10 cellular contexts compared by ENCODE assay signal in the genomic region with DNA sequence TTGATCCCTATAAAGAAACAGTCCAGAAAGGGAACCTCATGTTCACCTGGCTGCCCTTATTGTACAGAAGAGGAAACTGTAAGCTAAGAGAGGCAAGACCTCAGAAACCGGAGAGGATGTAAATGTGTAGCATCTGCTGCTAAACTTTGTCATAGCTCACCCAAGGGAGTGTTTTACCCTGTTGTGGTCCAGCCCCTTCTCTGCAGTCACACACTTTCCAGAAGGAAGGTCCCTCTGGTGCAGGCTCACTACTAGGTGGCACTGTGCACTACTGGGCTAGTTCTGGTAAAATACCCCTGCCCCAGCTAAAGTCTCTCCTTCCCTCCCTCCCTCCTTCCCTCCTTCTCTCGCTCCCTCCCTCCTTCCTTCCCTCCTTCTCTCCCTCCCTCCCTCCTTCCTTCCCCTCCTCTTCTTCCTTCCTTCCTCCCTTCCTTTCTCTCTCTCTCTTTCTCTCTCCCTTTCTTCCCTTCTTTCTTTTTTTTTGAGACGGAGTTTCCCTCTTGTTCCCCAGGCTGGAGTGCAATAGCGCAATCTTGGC. TPM values are rescaled to one million over a fixed set of nuclear protein-coding genes. Genes with fewer than 3 reads are reported as not detected.
A peak's percentile ranks its signal among the peaks of the same experiment; 100 is the strongest.
DNase-seq lines count a peak whose midpoint lies in the region; ATAC-seq, FAIRE-seq and TF ChIP-seq lines count a peak whose summit lies in the region.
"Had no signal": no experiment of that assay in that cellular context is flagged by ENCODE, and none has a peak within 500 bp of the region (broad histone marks: within the 10 kb centered on the region; RNA-seq: fewer than 3 reads in every experiment).

No MANE protein-coding gene starts in this region.

- FAIRE-seq in HTR-8/SVneo (lab: Jason Lieb, UNC): no peak

- ATAC-seq in GM21390 (IDR thresholded peaks at IDR 0.05; ENCODE audit: unreplicated experiment): peak; percentile 81
- peak; percentile 42 for ATAC-seq in esophagus mucosa
- ATAC-seq: sciatic nerve had no signal

- WGBS in prostate gland: 74% methylated on average over 4 of the region's 4 CpGs
- 38 to 56% (median 43%) methylated on average over 4 of the region's 4 CpGs for WGBS in spleen, 5 donors

- peak; percentile 75 for TF ChIP-seq CTCF in GM10266 (IDR thresholded peaks at IDR 0.05; ENCODE audit: control insufficient read depth, insufficient read depth, low read depth, missing control alignments)
- no peak for TF ChIP-seq CTCF in prostate gland (IDR thresholded peaks at IDR 0.05)
- no peak for TF ChIP-seq CTCF in spleen (IDR thresholded peaks at IDR 0.05 in 8 of 11, conservative IDR thresholded peaks at IDR 0.05 in 3 of 11)

- H3K27ac ChIP-seq in prostate gland: no peak overlapping the region
- peak overlapping the region in 3 of 8 donors; percentile 33 to 53 (median 39) for H3K27ac ChIP-seq in spleen

- peaks cover 2% of the 10 kb centered on the region for H3K27me3 ChIP-seq in prostate gland (replicated peaks; ENCODE audit: insufficient read depth)
- no peaks in the 10 kb centered on the region for H3K27me3 ChIP-seq in spleen (replicated peaks in 1 of 7)

- intact Hi-C loops in prostate gland (cut with DNase I): no loop called here
- intact Hi-C loops in spleen (cut with DNase I; ENCODE audit: low total_unique reads): no loop called here

- H3K4me3 ChIP-seq in prostate gland (no peak overlapping the region), spleen (no peak overlapping the region)

- DNase-seq in GM10266 (ENCODE audit: extremely low spot score): peak; percentile 74
- peak; percentile 60 for DNase-seq in KBM-7
- DNase-seq in HTR-8/SVneo (ENCODE audit: insufficient read length, low spot score): no peak
- DNase-seq in prostate gland (ENCODE audit: low spot score): no peak
- no peak for DNase-seq in spleen
- DNase-seq in pons (ENCODE audit: low spot score): no peak
- DNase-seq: activated effector memory CD4-positive, alpha-beta T cell treated with anti-CD3 and anti-CD28 coated beads, Interleukin-2, amount 50 U/mL, for 16 hours had no signal

- TF ChIP-seq POLR2A in prostate gland (IDR thresholded peaks at IDR 0.05): no peak
- no peak for TF ChIP-seq POLR2A in spleen (IDR thresholded peaks at IDR 0.05)

- H3K36me3 ChIP-seq in prostate gland: no peaks in the 10 kb centered on the region
- H3K36me3 ChIP-seq in spleen: no peaks in the 10 kb centered on the region

- no peaks in the 10 kb centered on the region for H3K4me1 ChIP-seq in prostate gland (replicated peaks)
- peaks cover 0 to 17% (median 6%) of the 10 kb centered on the region in 6 donors for H3K4me1 ChIP-seq in spleen

- in situ Hi-C loops in KBM-7 (cut with MboI; ENCODE audit: low pct_unique_long_range_greater_than_20kb, low sequenced_read_pairs): no loop called here

- H3K9me3 ChIP-seq in prostate gland: no peaks in the 10 kb centered on the region
- peaks cover 0 to 4% (median 1%) of the 10 kb centered on the region in 8 donors for H3K9me3 ChIP-seq in spleen

RNA-seq across cellular contexts. Expression of a gene that starts 42.5 kb away (rescaled TPM):
- total RNA-seq in esophagus mucosa (26.8 TPM), prostate gland (10 to 100 TPM; 32.8 to 40.0 TPM), spleen (100 to 1,000 TPM in 1 of 7 donors, 10 to 100 TPM in 6; 43.1 to 105 (median 51.1) TPM)
- 1 to 10 TPM; 2.2 to 3.9 (median 2.4) TPM for polyA plus RNA-seq in spleen

Comparison
In these comparisons a context has a peak if more than half of its experiments do, and no peak if none do; other contexts are left out.
1. DNase-seq: peak in GM10266 (single experiment) and KBM-7 (single experiment); none in HTR-8/SVneo (single experiment), prostate gland (single experiment), spleen (single experiment) and pons (single experiment).